In the genomic region with DNA sequence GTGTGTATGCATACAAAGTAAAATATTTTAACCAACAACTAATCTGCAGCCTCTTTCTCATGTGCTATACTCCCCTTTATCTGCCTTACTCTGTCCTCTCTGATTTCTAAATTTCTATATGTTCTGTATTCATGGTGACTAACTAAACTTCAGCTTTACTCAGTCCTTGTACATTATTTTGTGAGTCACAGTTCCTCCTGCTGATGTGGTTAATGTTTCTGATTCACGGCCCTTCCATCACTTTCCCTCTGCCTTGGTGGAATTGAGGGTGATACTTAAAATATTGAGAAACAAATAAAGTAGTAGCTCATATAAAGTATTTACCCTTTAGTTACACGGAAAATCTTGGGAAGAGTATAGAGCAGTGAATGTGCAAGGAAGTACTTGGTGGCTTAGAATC, we compare ENCODE assay signal across 24 cellular contexts.
DNase-seq lines count a peak whose midpoint lies in the region; ATAC-seq, FAIRE-seq and TF ChIP-seq lines count a peak whose summit lies in the region.
"Had no signal": no experiment of that assay in that cellular context is flagged by ENCODE, and none has a peak within 500 bp of the region (broad histone marks: within the 10 kb centered on the region; RNA-seq: fewer than 3 reads in every experiment).

No MANE protein-coding gene starts in this region.

- intact Hi-C loops in PC-3 (cut with micrococcal nuclease): no loop called here
- intact Hi-C loops in left cardiac atrium (cut with DNase I): no loop called here

- FAIRE-seq in bronchial epithelial cell (lab: Jason Lieb, UNC): no peak
- FAIRE-seq: G401.6 had no signal

- ATAC-seq in PC-3: peak; percentile 94
- ATAC-seq in GM21825 (IDR thresholded peaks at IDR 0.05; ENCODE audit: unreplicated experiment): no peak
- no peak for ATAC-seq in left cardiac atrium
- no peak for ATAC-seq in GM19395 (IDR thresholded peaks at IDR 0.05; ENCODE audit: unreplicated experiment)
- ATAC-seq: CD8-positive, alpha-beta T cell; Right ventricle myocardium inferior; T-cell had no signal

- DNase-seq in A172 (ENCODE audit: low spot score) (peak; percentile 12), HPDE6-E6E7 (ENCODE audit: extremely low spot score) (peak; percentile 7), PC-3 (peak; percentile 63), bronchial epithelial cell (ENCODE audit: low read depth) (peak; percentile 14), HCEC 1CT (no peak), left cardiac atrium (no peak)
- DNase-seq: Caco-2; CD8-positive, alpha-beta T cell; GM23248; H7; NCI-H1105 treated with DMSO at 0.1 percent for 48 hours; NCI-H146; NCI-H1930; NCI-H2107; NCI-H524 treated with DMSO at 0.1 percent for 48 hours; NCI-H774; Peyer's patch; T-cell had no signal

- H3K27me3 ChIP-seq in PC-3 (ENCODE audit: low read length) (no peaks in the 10 kb centered on the region), bronchial epithelial cell (ENCODE audit: control insufficient read depth, insufficient read depth, low read length) (no peaks in the 10 kb centered on the region)
- H3K27me3 ChIP-seq: Peyer's patch had no signal

- H4K20me1 ChIP-seq in PC-3 (ENCODE audit: low read length): no peaks in the 10 kb centered on the region

- no peaks in the 10 kb centered on the region for H3K9me2 ChIP-seq in PC-3 (replicated peaks; ENCODE audit: low read length)

- TF ChIP-seq CTCF in PC-3 (conservative IDR thresholded peaks at IDR 0.05; ENCODE audit: low read depth, low read length) (no peak), bronchial epithelial cell (IDR thresholded peaks at IDR 0.05; ENCODE audit: insufficient read depth, low read length, severe bottlenecking) (no peak)

- H3K79me2 ChIP-seq in PC-3 (ENCODE audit: low read length): no peaks in the 10 kb centered on the region

- H3K4me1 ChIP-seq in PC-3 (ENCODE audit: insufficient read depth, low read length): no peaks in the 10 kb centered on the region
- H3K4me1 ChIP-seq: Caco-2, Peyer's patch had no signal

- no peak overlapping the region for H3K4me2 ChIP-seq in PC-3 (ENCODE audit: low read length)
- H3K4me2 ChIP-seq: KMS-11 had no signal

- H3K9ac ChIP-seq in PC-3 (ENCODE audit: low read length): no peak overlapping the region
- H3K9ac ChIP-seq: GM23248, KMS-11 had no signal

- H3K4me3 ChIP-seq in PC-3 (ENCODE audit: low read length): no peak overlapping the region
- H3K4me3 ChIP-seq in bronchial epithelial cell (ENCODE audit: low read depth, low read length): no peak overlapping the region
- H3K4me3 ChIP-seq: GM23248, Peyer's patch had no signal

- H2AFZ ChIP-seq in PC-3 (ENCODE audit: low read length): no peak overlapping the region
- H2AFZ ChIP-seq: GM23248 had no signal

- H3K9me3 ChIP-seq in PC-3 (ENCODE audit: low read length): 0 out of 2 replicates have a peak, but pooled peaks cover 11% of the 10 kb centered on the region
- H3K9me3 ChIP-seq: Caco-2, Peyer's patch had no signal

- no peak overlapping the region for H3K27ac ChIP-seq in PC-3 (ENCODE audit: low read length)
- H3K27ac ChIP-seq: C4-2B, GM23248, KMS-11, Peyer's patch had no signal

- CTCF ChIA-PET in PC-3 (lab: Charles Lee): no interaction called here

- no peaks in the 10 kb centered on the region for H3F3A ChIP-seq in PC-3 (ENCODE audit: low read length, unreplicated experiment)

- POLR2A ChIA-PET in PC-3 (lab: Charles Lee; ENCODE audit: unreplicated experiment): no interaction called here

- no TSS peak for BruUV-seq in PC-3 (replicated peaks; lab: Mats Ljungman, UMichigan)

- H3K36me3 ChIP-seq in PC-3 (ENCODE audit: low read depth, low read length) (no peaks in the 10 kb centered on the region), bronchial epithelial cell (ENCODE audit: control insufficient read depth, insufficient read depth, low read length) (no peaks in the 10 kb centered on the region)
- H3K36me3 ChIP-seq: Peyer's patch had no signal

Comparison
In these comparisons a context has a peak if more than half of its experiments do, and no peak if none do; other contexts are left out.
1. DNase-seq: peak in A172 (single experiment), HPDE6-E6E7 (single experiment), PC-3 (single experiment) and bronchial epithelial cell (single experiment); none in HCEC 1CT (single experiment) and left cardiac atrium (single experiment).